9 cellular contexts compared by ENCODE assay signal in the genomic region with DNA sequence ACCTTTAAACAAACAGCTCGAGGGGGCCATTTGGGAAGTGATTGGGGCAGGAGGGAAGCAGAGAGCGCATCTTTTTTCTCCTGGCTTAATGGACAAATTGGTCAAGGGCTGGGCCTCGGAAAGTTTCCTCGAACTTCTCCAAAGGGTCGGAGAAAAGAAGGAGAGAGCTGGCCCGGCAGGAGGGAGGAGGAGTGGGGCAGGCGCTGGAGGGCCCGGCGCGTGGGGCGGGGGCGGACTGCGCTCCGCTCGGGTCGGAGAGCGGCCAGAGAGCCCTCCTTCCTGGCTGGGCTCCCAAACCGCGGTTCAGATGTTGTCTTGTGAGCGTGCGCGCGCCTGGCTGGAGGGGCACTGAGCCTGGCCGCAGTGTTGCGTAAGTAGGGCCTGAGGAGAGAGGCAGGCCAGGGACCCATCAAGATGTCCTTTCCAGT. TPM values are rescaled to one million over a fixed set of nuclear protein-coding genes. Genes with fewer than 3 reads are reported as not detected.
DNase-seq lines count a peak whose midpoint lies in the region; ATAC-seq and TF ChIP-seq lines count a peak whose summit lies in the region.
"Had no signal": no experiment of that assay in that cellular context is flagged by ENCODE, and none has a peak within 500 bp of the region (broad histone marks: within the 10 kb centered on the region; RNA-seq: fewer than 3 reads in every experiment).

No MANE protein-coding gene starts in this region.

- H3K27me3 ChIP-seq in adrenal gland (no peaks in the 10 kb centered on the region), left ventricle myocardium inferior (ENCODE audit: low read depth) (peaks cover 61% of the 10 kb centered on the region)
- peaks cover 0 to 3% of the 10 kb centered on the region in 2 donors for H3K27me3 ChIP-seq in naive thymus-derived CD4-positive, alpha-beta T cell (ENCODE audit: control insufficient read depth in 2 of 2, insufficient read depth in 2 of 2, low read length in 2 of 2)

- H3K36me3 ChIP-seq in adrenal gland (replicated peaks in 1 of 2): peaks cover 0 to 11% of the 10 kb centered on the region in 2 donors
- peaks cover 25% of the 10 kb centered on the region for H3K36me3 ChIP-seq in left ventricle myocardium inferior
- no peaks in the 10 kb centered on the region for H3K36me3 ChIP-seq in naive thymus-derived CD4-positive, alpha-beta T cell (ENCODE audit: control insufficient read depth in 2 of 3, insufficient read depth in 3 of 3, low read length in 3 of 3)

- peaks cover 0 to 8% (median 0%) of the 10 kb centered on the region in 11 donors for H3K9me3 Mint-ChIP-seq in naive thymus-derived CD4-positive, alpha-beta T cell
- peaks cover 4% of the 10 kb centered on the region for H3K9me3 Mint-ChIP-seq in activated naive CD4-positive, alpha-beta T cell treated with anti-CD3 and anti-CD28 coated beads for 36 hours
- H3K9me3 Mint-ChIP-seq: T-helper 1 cell treated with Interleukin-12 subunit alpha and Interleukin-12 subunit beta and Interleukin-4 antibody, amounts not matched to agents 30 μg/mL and 1 μg/mL, for 36 hours had no signal

- DNase-seq in EL (peak; percentile 91), adrenal gland (peak; percentile 62 to 84 (median 67)), left ventricle myocardium inferior (peak; percentile 90), pons (ENCODE audit: low spot score) (peak; percentile 58), activated T-cell treated with anti-CD3 and anti-CD28 coated beads for 4 hours (no peak), GM20000 (ENCODE audit: low spot score) (no peak)
- no peak for DNase-seq in naive thymus-derived CD4-positive, alpha-beta T cell
- DNase-seq in activated naive CD4-positive, alpha-beta T cell treated with anti-CD3 and anti-CD28 coated beads for 36 hours: no peak

- intact Hi-C loops in adrenal gland (cut with DNase I): no loop called here
- intact Hi-C loops in left ventricle myocardium inferior (cut with micrococcal nuclease): no loop called here
- intact Hi-C loops in naive thymus-derived CD4-positive, alpha-beta T cell (cut with micrococcal nuclease): no loop called here
- intact Hi-C loops in activated naive CD4-positive, alpha-beta T cell treated with anti-CD3 and anti-CD28 coated beads for 36 hours (cut with micrococcal nuclease): no loop called here

- no peak for TF ChIP-seq CTCF in adrenal gland (IDR thresholded peaks at IDR 0.05)
- no peak for TF ChIP-seq CTCF in left ventricle myocardium inferior (IDR thresholded peaks at IDR 0.05; ENCODE audit: borderline replicate concordance)
- no peak for TF ChIP-seq CTCF in GM20000 (IDR thresholded peaks at IDR 0.05; ENCODE audit: extremely low read depth, missing control alignments)

- CTCF ChIA-PET in naive thymus-derived CD4-positive, alpha-beta T cell (lab: Charles Lee): no interaction called here
- CTCF ChIA-PET in activated naive CD4-positive, alpha-beta T cell treated with anti-CD3 and anti-CD28 coated beads for 36 hours (lab: Charles Lee): interaction anchor here (1.0 kb wide), 1 partner anchor 15 kb away, joined by 3 read pairs; no protein-coding TSS in a partner anchor

- POLR2A ChIA-PET in naive thymus-derived CD4-positive, alpha-beta T cell (lab: Charles Lee): no interaction called here

- H3K4me3 ChIP-seq in adrenal gland (peak overlapping the region in 2 of 4 donors; percentile 51 to 80), left ventricle myocardium inferior (peak overlapping the region; percentile 71)
- no peak overlapping the region for H3K4me3 ChIP-seq in naive thymus-derived CD4-positive, alpha-beta T cell (ENCODE audit: low read length)

- H3K4me1 ChIP-seq in adrenal gland (replicated peaks in 1 of 2) (peaks cover 10 to 27% of the 10 kb centered on the region in 2 donors), left ventricle myocardium inferior (peaks cover 55% of the 10 kb centered on the region)
- no peaks in the 10 kb centered on the region for H3K4me1 ChIP-seq in naive thymus-derived CD4-positive, alpha-beta T cell (ENCODE audit: control insufficient read depth in 2 of 2, insufficient read depth in 2 of 2, low read length in 2 of 2)

- H3K9me3 ChIP-seq in adrenal gland (replicated peaks in 1 of 3): no peaks in the 10 kb centered on the region
- no peaks in the 10 kb centered on the region for H3K9me3 ChIP-seq in left ventricle myocardium inferior (replicated peaks)
- H3K9me3 ChIP-seq in naive thymus-derived CD4-positive, alpha-beta T cell (ENCODE audit: control insufficient read depth in 2 of 3, low read length in 3 of 3): no peaks in the 10 kb centered on the region

- no peak overlapping the region for H3K4me3 Mint-ChIP-seq in naive thymus-derived CD4-positive, alpha-beta T cell
- H3K4me3 Mint-ChIP-seq in activated naive CD4-positive, alpha-beta T cell treated with anti-CD3 and anti-CD28 coated beads for 36 hours: no peak overlapping the region

- 1 to 3% (median 3%) methylated on average over 15 to 25 of the region's 25 CpGs for WGBS in adrenal gland, 4 donors

- ATAC-seq in naive thymus-derived CD4-positive, alpha-beta T cell: no peak

- peaks cover 0 to 11% (median 0%) of the 10 kb centered on the region in 7 donors for H3K4me1 Mint-ChIP-seq in naive thymus-derived CD4-positive, alpha-beta T cell
- peaks cover 5% of the 10 kb centered on the region for H3K4me1 Mint-ChIP-seq in activated naive CD4-positive, alpha-beta T cell treated with anti-CD3 and anti-CD28 coated beads for 36 hours (ENCODE audit: low read depth)

- TF ChIP-seq POLR2A in adrenal gland (IDR thresholded peaks at IDR 0.05): peak in 1 of 2 donors; percentile 16

- no peak overlapping the region for H3K27ac Mint-ChIP-seq in naive thymus-derived CD4-positive, alpha-beta T cell
- H3K27ac Mint-ChIP-seq in activated naive CD4-positive, alpha-beta T cell treated with anti-CD3 and anti-CD28 coated beads for 36 hours: no peak overlapping the region
- H3K27ac Mint-ChIP-seq: T-helper 1 cell treated with Interleukin-12 subunit alpha and Interleukin-12 subunit beta and Interleukin-4 antibody, amounts not matched to agents 30 μg/mL and 1 μg/mL, for 36 hours had no signal

- H3K27me3 Mint-ChIP-seq in naive thymus-derived CD4-positive, alpha-beta T cell: peaks cover 40 to 61% (median 47%) of the 10 kb centered on the region in 5 donors
- H3K27me3 Mint-ChIP-seq in activated naive CD4-positive, alpha-beta T cell treated with anti-CD3 and anti-CD28 coated beads for 36 hours (ENCODE audit: low read depth): peaks cover 33% of the 10 kb centered on the region

- H3K27ac ChIP-seq in adrenal gland (peak overlapping the region in 2 of 5 donors; percentile 75 to 94), left ventricle myocardium inferior (replicated peaks) (peak overlapping the region; percentile 91)
- H3K27ac ChIP-seq in naive thymus-derived CD4-positive, alpha-beta T cell (ENCODE audit: low read depth, low read length): no peak overlapping the region

- peaks cover 0 to 10% (median 0%) of the 10 kb centered on the region in 5 donors for H3K36me3 Mint-ChIP-seq in naive thymus-derived CD4-positive, alpha-beta T cell
- H3K36me3 Mint-ChIP-seq in activated naive CD4-positive, alpha-beta T cell treated with anti-CD3 and anti-CD28 coated beads for 36 hours (ENCODE audit: low read depth): no peaks in the 10 kb centered on the region

RNA-seq across cellular contexts. Expression of gene MMP2, which starts 1.2 kb away (rescaled TPM):
- total RNA-seq in adrenal gland (100 to 1,000 TPM in 5 of 8 donors, 10 to 100 TPM in 3; 78.0 to 248 (median 150) TPM), left ventricle myocardium inferior (87.4 TPM)
- polyA plus RNA-seq in adrenal gland: 10 to 100 TPM; 43.6 to 69.2 (median 53.6) TPM
- total RNA-seq in naive thymus-derived CD4-positive, alpha-beta T cell: under 1 TPM in 4 of 5 experiments, not detected in 1; 0.51 to 0.59 (median 0.58) TPM
- polyA plus RNA-seq in naive thymus-derived CD4-positive, alpha-beta T cell: not detected
- total RNA-seq in activated naive CD4-positive, alpha-beta T cell treated with anti-CD3 and anti-CD28 coated beads for 36 hours: not detected

RNA-seq across cellular contexts. Expression of gene LPCAT2, which starts 28.6 kb away (rescaled TPM):
- 10 to 100 TPM; 12.0 to 33.1 (median 23.7) TPM for total RNA-seq in adrenal gland
- polyA plus RNA-seq in adrenal gland: 10 to 100 TPM in 1 of 3 donors, 1 to 10 TPM in 2; 7.1 to 12.3 (median 8.9) TPM
- 6.9 TPM for total RNA-seq in left ventricle myocardium inferior
- 10 to 100 TPM in 1 of 5 experiments, 1 to 10 TPM in 4; 1.1 to 16.9 (median 2.5) TPM for total RNA-seq in naive thymus-derived CD4-positive, alpha-beta T cell
- polyA plus RNA-seq in naive thymus-derived CD4-positive, alpha-beta T cell: under 1 TPM; 0.03 to 0.22 TPM
- under 1 TPM; 0.12 to 0.32 TPM for total RNA-seq in activated naive CD4-positive, alpha-beta T cell treated with anti-CD3 and anti-CD28 coated beads for 36 hours

Comparison
In these comparisons a context has a peak if more than half of its experiments do, and no peak if none do; other contexts are left out.
1. DNase-seq: peak in EL (single experiment), adrenal gland (7 of 7), left ventricle myocardium inferior (single experiment) and pons (single experiment); none in activated T-cell treated with anti-CD3 and anti-CD28 coated beads for 4 hours (single experiment), naive thymus-derived CD4-positive, alpha-beta T cell (0 of 9), activated naive CD4-positive, alpha-beta T cell treated with anti-CD3 and anti-CD28 coated beads for 36 hours (single experiment) and GM20000 (single experiment).
2. RNA of gene MMP2, which starts 1.2 kb away (total RNA-seq): 78.0 to 248 TPM in adrenal gland and 87.4 TPM in left ventricle myocardium inferior (single experiment); 0.51 to 0.59 TPM in naive thymus-derived CD4-positive, alpha-beta T cell and not detected in activated naive CD4-positive, alpha-beta T cell treated with anti-CD3 and anti-CD28 coated beads for 36 hours; every median in the first group is over 10 times any median in the second.